In the genomic region with DNA sequence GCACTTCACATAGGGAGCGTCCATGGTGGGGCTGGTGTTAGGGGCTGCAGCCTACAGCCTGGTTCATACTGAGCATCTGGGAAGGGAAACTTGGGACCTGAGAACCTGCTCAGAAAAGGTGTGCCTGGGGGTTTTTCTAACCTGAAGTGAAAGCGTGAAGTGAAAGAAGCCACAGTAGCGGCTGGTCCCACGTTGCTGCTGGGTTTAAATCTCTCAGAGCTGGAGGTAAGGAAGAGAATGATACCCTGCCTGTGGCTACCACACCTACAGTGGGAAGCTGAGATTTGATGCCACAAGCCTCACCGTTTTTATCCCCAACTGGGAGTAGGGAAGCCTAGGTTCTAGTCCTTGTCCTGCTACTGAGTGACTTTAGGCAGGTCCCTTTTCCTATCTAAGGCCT, we compare ENCODE assay signal across 24 cellular contexts. TPM values are rescaled to one million over a fixed set of nuclear protein-coding genes. Genes with fewer than 3 reads are reported as not detected.
DNase-seq lines count a peak whose midpoint lies in the region; ATAC-seq, FAIRE-seq and TF ChIP-seq lines count a peak whose summit lies in the region.
"Had no signal": no experiment of that assay in that cellular context is flagged by ENCODE, and none has a peak within 500 bp of the region (broad histone marks: within the 10 kb centered on the region; RNA-seq: fewer than 3 reads in every experiment).

No MANE protein-coding gene starts in this region.

- H3K4me3 ChIP-seq in H1 (ENCODE audit: extremely low read depth in 1 of 4, insufficient read depth in 2 of 4, low read depth in 3 of 4, low read length in 4 of 4): no peak overlapping the region
- H3K4me3 ChIP-seq: esophagus squamous epithelium, right lobe of liver had no signal

- H3K9me3 ChIP-seq in H1 (ENCODE audit: insufficient read depth in 2 of 2, low read depth in 1 of 2, low read length in 1 of 2): no peaks in the 10 kb centered on the region
- H3K9me3 ChIP-seq: esophagus squamous epithelium, right lobe of liver had no signal

- H4K20me1 ChIP-seq in H1 (replicated peaks in 1 of 2; ENCODE audit: control insufficient read depth in 1 of 2, insufficient read depth in 2 of 2, low read length in 2 of 2): no peaks in the 10 kb centered on the region

- no peaks in the 10 kb centered on the region for H3K27me3 ChIP-seq in H1 (replicated peaks in 1 of 4; ENCODE audit: control insufficient read depth in 3 of 4, extremely low read depth in 1 of 4, insufficient read depth in 3 of 4, low read length in 3 of 4)
- H3K27me3 ChIP-seq: esophagus squamous epithelium, right lobe of liver had no signal

- no peak overlapping the region for H4K8ac ChIP-seq in H1 (ENCODE audit: extremely low read depth, insufficient read depth, low read length)

- POLR2A ChIA-PET in H1 (lab: Charles Lee; ENCODE audit: partially characterized antibody): no interaction called here

- H3K23me2 ChIP-seq in H1 (ENCODE audit: low read depth, low read length): no peaks in the 10 kb centered on the region

- no peak for TF ChIP-seq RAD21 in H1 (IDR thresholded peaks at IDR 0.05 in 1 of 2, conservative IDR thresholded peaks at IDR 0.05 in 1 of 2; ENCODE audit: low read depth in 2 of 2, low read length in 2 of 2)

- no peaks in the 10 kb centered on the region for H3K36me3 ChIP-seq in H1 (ENCODE audit: control insufficient read depth in 2 of 4, insufficient read depth in 4 of 4, low read length in 3 of 4)
- H3K36me3 ChIP-seq: esophagus squamous epithelium, right lobe of liver had no signal

- no peak overlapping the region for H3K56ac ChIP-seq in H1 (replicated peaks; ENCODE audit: insufficient read length, low read depth, low read length)

- H3K4ac ChIP-seq in H1 (replicated peaks; ENCODE audit: insufficient read length, low read depth, low read length): no peak overlapping the region

- no peak overlapping the region for H2AK5ac ChIP-seq in H1 (ENCODE audit: low read depth, low read length)

- H2BK15ac ChIP-seq in H1 (ENCODE audit: low read length): no peak overlapping the region

- TF ChIP-seq POLR2A in GM12892 (IDR thresholded peaks at IDR 0.05; ENCODE audit: low read depth, low read length): no peak
- TF ChIP-seq POLR2A in H1 (IDR thresholded peaks at IDR 0.05; ENCODE audit: control extremely low read depth in 1 of 2, low read depth in 2 of 2, low read length in 2 of 2): no peak
- no peak for TF ChIP-seq POLR2A in GM18505 (IDR thresholded peaks at IDR 0.05; ENCODE audit: borderline replicate concordance, extremely low read depth, insufficient read depth, insufficient read length)

- H3K4me2 ChIP-seq in H1 (ENCODE audit: insufficient read depth in 1 of 2, low read depth in 2 of 2, low read length in 2 of 2): no peak overlapping the region

- H2AFZ ChIP-seq in H1 (ENCODE audit: low read length): peak overlapping the region; percentile 51; the same call in 1 of the 2 replicates

- no peak overlapping the region for H4K5ac ChIP-seq in H1 (ENCODE audit: insufficient read length, low read depth, low read length)

- no peaks in the 10 kb centered on the region for H3K79me2 ChIP-seq in H1 (ENCODE audit: control insufficient read depth in 1 of 2, insufficient read depth in 2 of 2, low read length in 2 of 2)

- H3K18ac ChIP-seq in H1 (ENCODE audit: extremely low read depth, low read length): no peak overlapping the region

- no peak overlapping the region for H3K23ac ChIP-seq in H1 (ENCODE audit: insufficient read length)

- FAIRE-seq in GM12892 (lab: Jason Lieb, UNC): peak; percentile 97
- no peak for FAIRE-seq in H1 (lab: Jason Lieb, UNC)

- no peak for TF ChIP-seq CTCF in H1 (IDR thresholded peaks at IDR 0.05; ENCODE audit: control extremely low read depth in 1 of 3, insufficient read depth in 1 of 3, low read depth in 1 of 3, low read length in 3 of 3)

- H3K9ac ChIP-seq in H1 (replicated peaks in 1 of 4; ENCODE audit: extremely low read depth in 1 of 4, low read depth in 3 of 4, low read length in 3 of 4): no peak overlapping the region

- no peaks in the 10 kb centered on the region for H3K79me1 ChIP-seq in H1 (ENCODE audit: low read depth, low read length)

- ATAC-seq in GM21515 (IDR thresholded peaks at IDR 0.05; ENCODE audit: unreplicated experiment): peak; percentile 51
- ATAC-seq in HG03460 (IDR thresholded peaks at IDR 0.05; ENCODE audit: unreplicated experiment): peak; percentile 63
- no peak for ATAC-seq in GM18505 (IDR thresholded peaks at IDR 0.05; ENCODE audit: unreplicated experiment)
- ATAC-seq: right lobe of liver had no signal

- no peaks in the 10 kb centered on the region for H3K4me1 ChIP-seq in H1 (replicated peaks in 1 of 4; ENCODE audit: control insufficient read depth in 3 of 4, insufficient read depth in 4 of 4, low read length in 3 of 4)
- H3K4me1 ChIP-seq: esophagus squamous epithelium, right lobe of liver had no signal

- no peak overlapping the region for H2BK120ac ChIP-seq in H1 (replicated peaks; ENCODE audit: low read depth, low read length)

- no peak overlapping the region for H3K14ac ChIP-seq in H1 (ENCODE audit: insufficient read length)

- CTCF ChIA-PET in H1 (lab: Charles Lee; ENCODE audit: partially characterized antibody): interaction anchor here (1.3 kb wide), 1 partner anchor 79 kb away, joined by 3 read pairs; no protein-coding TSS in a partner anchor

- no peak overlapping the region for H2BK5ac ChIP-seq in H1 (ENCODE audit: low read depth, low read length)

- no peak for TF ChIP-seq EP300 in H1 (IDR thresholded peaks at IDR 0.05; ENCODE audit: borderline replicate concordance in 1 of 2, low read depth in 2 of 2, low read length in 2 of 2)

- no peak overlapping the region for H3K27ac ChIP-seq in H1 (ENCODE audit: low read depth, low read length)
- H3K27ac ChIP-seq: esophagus squamous epithelium, right lobe of liver had no signal

- no peak for DNase-seq in GM12892 (ENCODE audit: insufficient read length)
- no peak for DNase-seq in H1 (ENCODE audit: low read depth in 1 of 2, low spot score in 2 of 2)
- DNase-seq in GDM1 (lab: John Stamatoyannopoulos, UW): no peak
- DNase-seq in DMS79 (lab: John Stamatoyannopoulos, UW): no peak
- DNase-seq in NCI-H82 (lab: John Stamatoyannopoulos, UW): no peak
- DNase-seq: ACHN; activated gamma-delta T cell treated with Interleukin-2 at 50 U/mL for 16 hours; amniotic stem cell; CD4-positive, alpha-beta T cell; central memory CD4-positive, alpha-beta T cell; effector CD4-positive, alpha-beta T cell; esophagus squamous epithelium; immature natural killer cell; NCI-H187; NCI-H446 treated with DMSO at 0.1 percent for 48 hours; right lobe of liver had no signal

- WGBS in H1 (ENCODE audit: extremely low coverage in 1 of 2, insufficient coverage in 1 of 2, insufficient read length in 1 of 2, insufficient replicate concordance in 2 of 2, low coverage in 1 of 2, low lambda C conversion rate in 2 of 2, missing lambda C conversion rate in 1 of 2), 2 experiments: 86% methylated on average over 5 of the region's 5 CpGs; no CpG with 5 or more reads in 1 of the 2 experiments

- H2BK20ac ChIP-seq in H1 (ENCODE audit: low read length): no peak overlapping the region

- no peak overlapping the region for H4K91ac ChIP-seq in H1 (replicated peaks; ENCODE audit: insufficient read length, low read length)

- no peak overlapping the region for H2BK12ac ChIP-seq in H1 (ENCODE audit: low read depth, low read length)

TF ChIP-seq in H1, 55 proteins besides CTCF, POLR2A, EP300 and RAD21 (continues in another document):
- TF ChIP-seq RFX5 (IDR thresholded peaks at IDR 0.05; ENCODE audit: borderline replicate concordance, low read depth, low read length) (no peak), SP4 (IDR thresholded peaks at IDR 0.05; ENCODE audit: low read length) (no peak), GTF2F1 (IDR thresholded peaks at IDR 0.05; ENCODE audit: borderline replicate concordance, low read depth, low read length) (no peak), SAP30 (IDR thresholded peaks at IDR 0.05; ENCODE audit: insufficient read depth, insufficient replicate concordance, low read length) (no peak), SP1 (IDR thresholded peaks at IDR 0.05; ENCODE audit: low read depth, low read length) (no peak), RXRA (IDR thresholded peaks at IDR 0.05; ENCODE audit: insufficient read depth, low read depth, low read length) (no peak), KDM5A (IDR thresholded peaks at IDR 0.05; ENCODE audit: low read length) (no peak), TAF7 (optimal IDR thresholded peaks at IDR 0.05; ENCODE audit: borderline replicate concordance, low read depth, low read length) (no peak), POU5F1 (IDR thresholded peaks at IDR 0.05; ENCODE audit: low read depth, low read length) (no peak), TCF12 (IDR thresholded peaks at IDR 0.05; ENCODE audit: low read depth, low read length) (no peak), CHD1 (IDR thresholded peaks at IDR 0.05; ENCODE audit: low read depth, low read length) (no peak), HDAC2 (IDR thresholded peaks at IDR 0.05; ENCODE audit: borderline replicate concordance in 1 of 2, low read depth in 2 of 2, low read length in 2 of 2) (no peak), CBX8 (IDR thresholded peaks at IDR 0.05; ENCODE audit: borderline replicate concordance, low read depth, low read length) (no peak), TAF1 (IDR thresholded peaks at IDR 0.05; ENCODE audit: low read depth, low read length) (no peak)

RNA-seq across cellular contexts. Expression of a gene that starts 21.0 kb away (rescaled TPM):
- polyA plus RNA-seq in GM12892 (2012; ENCODE audit: missing spikeins): 48.9 TPM
- total RNA-seq in H1 (2021; fragmentation: NEBNext Ultra II Directional; extraction: Animal tissue kit (Norgen Biotek cat#: 25700)): 6.4 and 7.1 TPM in 2 replicates
- polyA plus RNA-seq in H1 (2011; rRNA removed): 4.0 and 5.9 TPM in 2 replicates
- polyA plus RNA-seq in H1 (2011; cell fraction: cytosol; rRNA removed): 5.9 TPM
- polyA plus RNA-seq in H1 (2011; cell fraction: nucleus; rRNA removed): 3.7 TPM
- polyA plus RNA-seq in H1 (2012, experiment 1 of 2): 5.5 to 6.1 TPM (median 6.1 TPM) in 4 replicates
- 2.1 TPM for polyA plus RNA-seq in H1 (2012, experiment 2 of 2)
- 8.6 TPM for polyA plus RNA-seq in H1 (2013, experiment 1 of 2)
- polyA plus RNA-seq in H1 (2013, experiment 2 of 2): 9.7 TPM
- 4.9 and 5.0 TPM in 2 replicates for polyA minus RNA-seq in H1 (2011; rRNA and poly(A)+ RNA removed)
- 2.5 TPM for polyA minus RNA-seq in H1 (2011; cell fraction: cytosol; rRNA and poly(A)+ RNA removed)
- polyA minus RNA-seq in H1 (2011; cell fraction: nucleus; rRNA and poly(A)+ RNA removed): 3.3 TPM

RNA-seq across cellular contexts. Expression of a gene that starts 24.1 kb away (rescaled TPM):
- 5.2 TPM for polyA plus RNA-seq in GM12892 (2012; ENCODE audit: missing spikeins)
- total RNA-seq in H1 (2021; fragmentation: NEBNext Ultra II Directional; extraction: Animal tissue kit (Norgen Biotek cat#: 25700)): not detected in 2 replicates
- not detected in 2 replicates for polyA plus RNA-seq in H1 (2011; rRNA removed)
- not detected for polyA plus RNA-seq in H1 (2011; cell fraction: cytosol; rRNA removed)
- polyA plus RNA-seq in H1 (2011; cell fraction: nucleus; rRNA removed): not detected
- polyA plus RNA-seq in H1 (2012, experiment 1 of 2): not detected in 4 replicates
- not detected for polyA plus RNA-seq in H1 (2012, experiment 2 of 2)
- not detected for polyA plus RNA-seq in H1 (2013, experiment 1 of 2)
- not detected for polyA plus RNA-seq in H1 (2013, experiment 2 of 2)
- not detected in 2 replicates for polyA minus RNA-seq in H1 (2011; rRNA and poly(A)+ RNA removed)
- polyA minus RNA-seq in H1 (2011; cell fraction: cytosol; rRNA and poly(A)+ RNA removed): not detected
- polyA minus RNA-seq in H1 (2011; cell fraction: nucleus; rRNA and poly(A)+ RNA removed): not detected
- total RNA-seq: lower leg skin, M059J, myocyte, osteoblast had no signal
- polyA plus RNA-seq: urinary bladder had no signal
